Comparison of ENCODE assay signal across 13 cellular contexts in genomic region chr6:29850011-29850553, GRCh38. TPM values are rescaled to one million over a fixed set of nuclear protein-coding genes. Genes with fewer than 3 reads are reported as not detected.
DNase-seq lines count a peak whose midpoint lies in the region; ATAC-seq, FAIRE-seq and TF ChIP-seq lines count a peak whose summit lies in the region.
"Had no signal": no experiment of that assay in that cellular context is flagged by ENCODE, and none has a peak within 500 bp of the region (broad histone marks: within the 10 kb centered on the region; RNA-seq: fewer than 3 reads in every experiment).

No MANE protein-coding gene starts in this region.

- DNase-seq in Caki2 (ENCODE audit: low read depth) (peak; percentile 14), T-helper 9 cell (peak; percentile 8), endothelial cell of umbilical vein (ENCODE audit: low read depth, low spot score) (no peak), islet precursor cell (no peak), ureter (ENCODE audit: low spot score) (no peak), NCI-H187 treated with DMSO at 0.1 percent for 48 hours (lab: John Stamatoyannopoulos, UW) (no peak)
- peak; percentile 67 for DNase-seq in natural killer cell treated with Interleukin-12 subunit alpha and Interleukin-12 subunit beta and Interleukin-15 and Interleukin-18, amount 100 ng/mL, for 72 hours (ENCODE audit: low spot score)
- DNase-seq: Karpas-422 had no signal

- H3K9me3 Mint-ChIP-seq in natural killer cell treated with Interleukin-12 subunit alpha and Interleukin-12 subunit beta and Interleukin-15 and Interleukin-18, amount 100 ng/mL, for 72 hours = no peaks in the 10 kb centered on the region

- ATAC-seq in natural killer cell treated with Interleukin-12 subunit alpha and Interleukin-12 subunit beta and Interleukin-15 and Interleukin-18, amount 100 ng/mL, for 72 hours = peak; percentile 78 to 82
- ATAC-seq in HG02970 (IDR thresholded peaks at IDR 0.05; ENCODE audit: low FRiP score, unreplicated experiment) = no peak

- intact Hi-C loops in endothelial cell of umbilical vein (cut with micrococcal nuclease) = no loop called here

- H3K27me3 ChIP-seq in endothelial cell of umbilical vein (ENCODE audit: control insufficient read depth in 2 of 2, insufficient read depth in 2 of 2, low read length in 2 of 2) = peaks cover 42 to 52% of the 10 kb centered on the region in 2 experiments

- H3K27ac ChIP-seq in endothelial cell of umbilical vein (ENCODE audit: insufficient read depth, low read depth, low read length) = no peak overlapping the region

- no peaks in the 10 kb centered on the region for H3K36me3 ChIP-seq in endothelial cell of umbilical vein (ENCODE audit: control insufficient read depth in 2 of 2, extremely low read depth in 1 of 2, insufficient read depth in 2 of 2, low read length in 2 of 2)
- H3K36me3 ChIP-seq: HAP-1 had no signal

- FAIRE-seq in endothelial cell of umbilical vein (lab: Jason Lieb, UNC) = no peak

- H3K4me1 Mint-ChIP-seq in natural killer cell treated with Interleukin-12 subunit alpha and Interleukin-12 subunit beta and Interleukin-15 and Interleukin-18, amount 100 ng/mL, for 72 hours (ENCODE audit: low read depth in 2 of 2) = peaks cover 9 to 13% of the 10 kb centered on the region in 2 donors

- in situ Hi-C loops in Caki2 (cut with HindIII; ENCODE audit: low pct_unique_long_range_greater_than_20kb, low sequenced_read_pairs) = no loop called here

- no peak overlapping the region for H3K27ac Mint-ChIP-seq in natural killer cell treated with Interleukin-12 subunit alpha and Interleukin-12 subunit beta and Interleukin-15 and Interleukin-18, amount 100 ng/mL, for 72 hours
- H3K27ac Mint-ChIP-seq: dendritic cell treated with granulocyte-macrophage colony-stimulating factor and Interleukin-4, amounts not matched to agents 40 ng/mL and 50 ng/mL, for 4 days had no signal

- peak overlapping the region; percentile 65 for H3K4me3 Mint-ChIP-seq in natural killer cell treated with Interleukin-12 subunit alpha and Interleukin-12 subunit beta and Interleukin-15 and Interleukin-18, amount 100 ng/mL, for 72 hours
- H3K4me3 Mint-ChIP-seq: dendritic cell treated with granulocyte-macrophage colony-stimulating factor and Interleukin-4, amounts not matched to agents 40 ng/mL and 50 ng/mL, for 4 days had no signal

- no peak overlapping the region for H3K4me2 ChIP-seq in endothelial cell of umbilical vein (ENCODE audit: insufficient read depth, low read length)

- no peaks in the 10 kb centered on the region for H3K79me2 ChIP-seq in endothelial cell of umbilical vein (ENCODE audit: control insufficient read depth, insufficient read depth, low read length)

- peaks cover 41 to 42% of the 10 kb centered on the region in 2 donors for H3K27me3 Mint-ChIP-seq in natural killer cell treated with Interleukin-12 subunit alpha and Interleukin-12 subunit beta and Interleukin-15 and Interleukin-18, amount 100 ng/mL, for 72 hours

- H3K4me1 ChIP-seq in endothelial cell of umbilical vein (ENCODE audit: control insufficient read depth, extremely low read depth, insufficient read depth, low read length) = no peaks in the 10 kb centered on the region
- H3K4me1 ChIP-seq: HAP-1 had no signal

- BruUV-seq in endothelial cell of umbilical vein (replicated peaks; lab: Mats Ljungman, UMichigan) = no TSS peak

- CTCF ChIA-PET in endothelial cell of umbilical vein (lab: Charles Lee) = interaction anchor here (1.7 to 3.5 kb wide), 3 partner anchors 118 to 282 kb away, joined by 4 to 88 read pairs (median 32); no protein-coding TSS in a partner anchor

- dilution Hi-C loops in endothelial cell of umbilical vein (cut with MboI; ENCODE audit: extremely low pct_ligation_motif_present, low sequenced_read_pairs) = no loop called here

- no peaks in the 10 kb centered on the region for H3K9me1 ChIP-seq in endothelial cell of umbilical vein (replicated peaks; ENCODE audit: control insufficient read depth, extremely low read depth, insufficient read depth, low read length)

- no peak overlapping the region for H3K4me3 ChIP-seq in endothelial cell of umbilical vein (replicated peaks in 1 of 3; ENCODE audit: insufficient read depth in 1 of 3, low read depth in 1 of 3, low read length in 3 of 3)
- H3K4me3 ChIP-seq: HAP-1 had no signal

- no peaks in the 10 kb centered on the region for H4K20me1 ChIP-seq in endothelial cell of umbilical vein (replicated peaks; ENCODE audit: control insufficient read depth, extremely low read depth, insufficient read depth, low read length)

- TF ChIP-seq POLR2A in endothelial cell of umbilical vein (IDR thresholded peaks at IDR 0.05; ENCODE audit: low read depth, low read length) = no peak

- H3K9me3 ChIP-seq in endothelial cell of umbilical vein (replicated peaks; ENCODE audit: control insufficient read depth, insufficient read depth, low read length) = no peaks in the 10 kb centered on the region
- H3K9me3 ChIP-seq: HAP-1 had no signal

- peak overlapping the region; percentile 46 for H2AFZ ChIP-seq in endothelial cell of umbilical vein (ENCODE audit: low read depth, low read length)

- POLR2A ChIA-PET in endothelial cell of umbilical vein (lab: Charles Lee) = no interaction called here

- H3K36me3 Mint-ChIP-seq in natural killer cell treated with Interleukin-12 subunit alpha and Interleukin-12 subunit beta and Interleukin-15 and Interleukin-18, amount 100 ng/mL, for 72 hours = no peaks in the 10 kb centered on the region

- no peak for TF ChIP-seq CTCF in endothelial cell of umbilical vein (IDR thresholded peaks at IDR 0.05; ENCODE audit: extremely low read depth in 1 of 2, insufficient read depth in 1 of 2, low read depth in 1 of 2, low read length in 2 of 2)

- H3K9ac ChIP-seq in endothelial cell of umbilical vein (replicated peaks; ENCODE audit: extremely low read depth, insufficient read depth, low read length) = no peak overlapping the region

TF ChIP-seq in endothelial cell of umbilical vein, 7 proteins besides CTCF, POLR2A, EP300 and RAD21:
- TF ChIP-seq JUN (IDR thresholded peaks at IDR 0.05; ENCODE audit: borderline replicate concordance, insufficient read depth, insufficient read length, low read depth) (no peak), GATA2 (IDR thresholded peaks at IDR 0.05; ENCODE audit: insufficient read depth, insufficient read length, low read depth, low read length) (no peak), MYC (IDR thresholded peaks at IDR 0.05; ENCODE audit: low read depth, low read length) (no peak), FOS (IDR thresholded peaks at IDR 0.05; ENCODE audit: borderline replicate concordance, insufficient read depth, low read length) (no peak), EZH2 (IDR thresholded peaks at IDR 0.05; ENCODE audit: borderline replicate concordance, low read depth, low read length, severe bottlenecking) (peak; percentile 79), POLR2AphosphoS5 (IDR thresholded peaks at IDR 0.05; ENCODE audit: insufficient read depth, low read depth, low read length) (no peak)
- TF ChIP-seq, protein P1, sequence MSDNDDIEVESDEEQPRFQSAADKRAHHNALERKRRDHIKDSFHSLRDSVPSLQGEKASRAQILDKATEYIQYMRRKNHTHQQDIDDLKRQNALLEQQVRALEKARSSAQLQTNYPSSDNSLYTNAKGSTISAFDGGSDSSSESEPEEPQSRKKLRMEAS (IDR thresholded peaks at IDR 0.05; ENCODE audit: insufficient read depth, insufficient read length) = no peak

RNA-seq across cellular contexts. Expression of gene HLA-G, which starts 22.5 kb away (rescaled TPM):
- total RNA-seq in Caki2 (2014; rRNA removed; shearing (Covaris generic); ENCODE audit: low replicate concordance) = not detected in 2 replicates
- 0.24 TPM in 1 of 2 replicates, not detected in the other for total RNA-seq in endothelial cell of umbilical vein
- polyA plus RNA-seq in endothelial cell of umbilical vein = not detected in 2 replicates
- not detected in 2 replicates for polyA plus RNA-seq in endothelial cell of umbilical vein (2011; cell fraction: cytosol; rRNA removed)
- polyA plus RNA-seq in endothelial cell of umbilical vein (2011; cell fraction: nucleus; rRNA removed) = not detected in 2 replicates
- polyA plus RNA-seq in endothelial cell of umbilical vein (2012) = not detected in 2 replicates
- polyA minus RNA-seq in endothelial cell of umbilical vein = not detected in 2 replicates
- polyA minus RNA-seq in endothelial cell of umbilical vein (2011; cell fraction: cytosol; rRNA and poly(A)+ RNA removed) = not detected
- polyA minus RNA-seq in endothelial cell of umbilical vein (2011; cell fraction: nucleus; rRNA and poly(A)+ RNA removed) = not detected in 2 replicates
- total RNA-seq in natural killer cell treated with Interleukin-12 subunit alpha and Interleukin-12 subunit beta and Interleukin-15 and Interleukin-18, amount 100 ng/mL, for 72 hours = 1 to 10 TPM; 2.8 to 3.3 TPM
- total RNA-seq in ureter = not detected
- total RNA-seq: omental fat pad, temporal lobe had no signal

Comparison
In these comparisons a context has a peak if more than half of its experiments do, and no peak if none do; other contexts are left out.
1. DNase-seq: peak in Caki2 (single experiment), T-helper 9 cell (single experiment) and natural killer cell treated with Interleukin-12 subunit alpha and Interleukin-12 subunit beta and Interleukin-15 and Interleukin-18, amount 100 ng/mL, for 72 hours (single experiment); none in endothelial cell of umbilical vein (single experiment), islet precursor cell (single experiment), ureter (single experiment) and NCI-H187 treated with DMSO at 0.1 percent for 48 hours (single experiment).